ENCODE assay signal across 12 cellular contexts in the genomic region with DNA sequence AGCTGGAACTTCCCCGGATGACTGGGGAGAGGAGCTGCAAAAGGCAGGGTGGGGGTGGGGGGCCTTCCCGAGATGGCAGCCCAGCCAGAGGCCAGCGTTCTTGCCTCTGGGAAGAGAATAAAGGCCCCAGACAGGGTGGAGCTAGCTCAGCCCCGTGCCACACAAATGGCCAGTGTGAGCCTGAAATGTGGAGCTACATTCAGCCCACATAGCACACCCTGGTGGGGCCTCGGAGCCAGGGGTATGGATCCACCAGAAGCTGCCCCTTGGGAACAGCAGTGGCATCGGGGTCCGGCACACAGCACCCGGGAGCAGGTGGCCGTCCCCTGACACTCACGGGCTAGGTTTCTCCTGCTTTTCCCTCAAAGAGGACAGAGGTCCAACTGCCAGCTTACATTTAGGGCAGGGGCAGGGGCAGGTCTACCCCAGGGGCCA.
DNase-seq lines count a peak whose midpoint lies in the region; ATAC-seq and TF ChIP-seq lines count a peak whose summit lies in the region.
"Had no signal": no experiment of that assay in that cellular context is flagged by ENCODE, and none has a peak within 500 bp of the region (broad histone marks: within the 10 kb centered on the region; RNA-seq: fewer than 3 reads in every experiment).

No MANE protein-coding gene starts in this region.

- peak; percentile 36 for DNase-seq in Ammon's horn (ENCODE audit: low spot score)
- no peak for DNase-seq in HL-60 (ENCODE audit: low read depth in 1 of 2, low spot score in 1 of 2)
- DNase-seq in colonic mucosa, result no peak
- DNase-seq in neural crest cell (ENCODE audit: low read depth, low spot score), result no peak
- DNase-seq in left lobe of liver (ENCODE audit: low spot score), result no peak
- no peak for DNase-seq in body of pancreas
- DNase-seq in mesothelial cell of epicardium (ENCODE audit: low spot score in 2 of 2, unreplicated experiment in 2 of 2), result no peak
- DNase-seq: brain microvascular endothelial cell, esophagus squamous epithelium, ovary had no signal

- peak overlapping the region; percentile 87 for H3K27ac Mint-ChIP-seq in neural crest cell (ENCODE audit: unreplicated experiment)
- H3K27ac Mint-ChIP-seq in mesothelial cell of epicardium, result no peak overlapping the region

- H3K4me1 ChIP-seq in colonic mucosa (peaks cover 17% of the 10 kb centered on the region), body of pancreas (peaks cover 18% of the 10 kb centered on the region)
- H3K4me1 ChIP-seq: thyroid gland had no signal

- intact Hi-C loops in colonic mucosa (cut with DNase I), result loop anchor here (5.0 kb wide), 1 partner anchor 155 kb away; no protein-coding TSS in a partner anchor
- intact Hi-C loops in body of pancreas (cut with DNase I), result no loop called here

- H3K9me3 Mint-ChIP-seq in neural crest cell (no peaks in the 10 kb centered on the region), mesothelial cell of epicardium (no peaks in the 10 kb centered on the region)

- H3K27ac ChIP-seq in HL-60 (replicated peaks), result peak overlapping the region; percentile 91
- peak overlapping the region; percentile 24 for H3K27ac ChIP-seq in colonic mucosa
- peak overlapping the region in 2 of 4 donors; percentile 48 to 52 for H3K27ac ChIP-seq in body of pancreas
- H3K27ac ChIP-seq: brain microvascular endothelial cell, ovary, thyroid gland had no signal

- H3K4me1 Mint-ChIP-seq in neural crest cell (peaks cover 17% of the 10 kb centered on the region), mesothelial cell of epicardium (peaks cover 8% of the 10 kb centered on the region)

- H3K36me3 Mint-ChIP-seq in neural crest cell (ENCODE audit: low read depth), result no peaks in the 10 kb centered on the region
- H3K36me3 Mint-ChIP-seq in mesothelial cell of epicardium, result peaks cover 7% of the 10 kb centered on the region

- WGBS in body of pancreas, 2 donors, result 71 to 74% methylated on average over 5 to 10 of the region's 10 CpGs

- TF ChIP-seq POLR2A in body of pancreas (IDR thresholded peaks at IDR 0.05), result no peak

- H3K4me3 ChIP-seq in HL-60 (replicated peaks; ENCODE audit: insufficient read depth, low read length) (no peak overlapping the region), colonic mucosa (no peak overlapping the region), body of pancreas (no peak overlapping the region)
- H3K4me3 ChIP-seq: esophagus squamous epithelium, ovary, thyroid gland had no signal

- H3K36me3 ChIP-seq in colonic mucosa, result no peaks in the 10 kb centered on the region
- H3K36me3 ChIP-seq in body of pancreas (replicated peaks in 1 of 2; ENCODE audit: insufficient read depth in 1 of 2, low read depth in 2 of 2), result no peaks in the 10 kb centered on the region
- H3K36me3 ChIP-seq: brain microvascular endothelial cell, esophagus squamous epithelium, ovary, thyroid gland had no signal

- no peak for ATAC-seq in left lobe of liver
- no peak for ATAC-seq in body of pancreas
- no peak for ATAC-seq in GM21717 (IDR thresholded peaks at IDR 0.05; ENCODE audit: unreplicated experiment)

- H3K4me3 Mint-ChIP-seq in neural crest cell (no peak overlapping the region), mesothelial cell of epicardium (no peak overlapping the region)

- H3K27me3 ChIP-seq in HL-60 (ENCODE audit: insufficient read depth, poor library complexity, severe bottlenecking) (no peaks in the 10 kb centered on the region), colonic mucosa (no peaks in the 10 kb centered on the region), body of pancreas (no peaks in the 10 kb centered on the region)
- H3K27me3 ChIP-seq: esophagus squamous epithelium, ovary, thyroid gland had no signal

- TF ChIP-seq CTCF in HL-60 (IDR thresholded peaks at IDR 0.05; ENCODE audit: insufficient read depth, low read length) (no peak), colonic mucosa (IDR thresholded peaks at IDR 0.05) (no peak), neural crest cell (conservative IDR thresholded peaks at IDR 0.05) (no peak), body of pancreas (IDR thresholded peaks at IDR 0.05) (no peak), mesothelial cell of epicardium (IDR thresholded peaks at IDR 0.05; ENCODE audit: unreplicated experiment) (no peak)

- H3K27me3 Mint-ChIP-seq in neural crest cell (ENCODE audit: low read depth), result no peaks in the 10 kb centered on the region
- H3K27me3 Mint-ChIP-seq in mesothelial cell of epicardium (ENCODE audit: low read depth), result no peaks in the 10 kb centered on the region

- no peak overlapping the region for H3K9ac ChIP-seq in colonic mucosa (ENCODE audit: low read depth in 2 of 2, low read length in 2 of 2)

- no peaks in the 10 kb centered on the region for H3K9me3 ChIP-seq in colonic mucosa
- H3K9me3 ChIP-seq in body of pancreas, result no peaks in the 10 kb centered on the region
- H3K9me3 ChIP-seq: esophagus squamous epithelium, ovary, thyroid gland had no signal
